In the genomic region with DNA sequence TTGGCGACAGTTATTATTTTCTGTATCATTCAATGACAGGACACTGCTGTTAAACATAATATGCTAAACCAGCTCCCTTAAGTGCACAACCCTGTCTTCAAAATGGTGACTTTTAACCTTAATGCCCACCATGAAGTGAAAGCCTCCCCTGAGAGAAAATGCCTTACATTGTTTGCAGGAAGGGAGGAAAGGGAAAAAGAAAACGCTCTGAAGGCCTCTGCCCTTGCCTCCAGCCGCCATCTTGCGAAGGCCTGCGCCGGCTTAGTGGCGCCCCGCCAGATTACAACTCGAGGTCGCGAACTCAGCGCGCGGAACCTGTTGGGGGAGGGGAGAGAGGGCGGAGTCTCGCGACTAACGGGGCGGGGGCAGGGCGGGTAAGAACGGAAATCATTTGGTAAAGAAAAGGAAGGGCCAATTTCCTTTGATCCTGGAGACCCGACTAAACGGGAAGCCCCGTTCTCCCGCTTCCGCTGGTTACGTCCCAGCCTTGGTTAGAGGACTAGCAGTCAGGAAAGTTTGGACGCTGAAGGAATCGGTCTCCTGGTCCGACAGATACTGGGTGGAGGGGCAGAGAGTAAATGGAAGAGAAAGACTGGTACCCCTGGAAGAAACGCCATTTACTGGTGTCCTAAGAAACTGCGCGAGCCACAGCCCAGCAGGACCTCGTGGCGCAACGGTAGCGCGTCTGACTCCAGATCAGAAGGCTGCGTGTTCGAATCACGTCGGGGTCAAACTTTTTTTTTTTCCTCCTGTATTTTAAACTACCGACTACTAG, we compare ENCODE assay signal across 8 cellular contexts. TPM values are rescaled to one million over a fixed set of nuclear protein-coding genes. Genes with fewer than 3 reads are reported as not detected.
DNase-seq lines count a peak whose midpoint lies in the region; ATAC-seq and TF ChIP-seq lines count a peak whose summit lies in the region.

No MANE protein-coding gene starts in this region.

- peak overlapping the region; percentile 90 for H3K27ac ChIP-seq in SU-DHL-6 (ENCODE audit: low read depth, low read length)

- no peaks in the 10 kb centered on the region for H3K79me2 ChIP-seq in SU-DHL-6 (ENCODE audit: insufficient read depth, low read length)

- H4K20me1 ChIP-seq in SU-DHL-6 (ENCODE audit: low read depth, low read length) = no peaks in the 10 kb centered on the region

- H3K27ac Mint-ChIP-seq in activated naive CD8-positive, alpha-beta T cell treated with anti-CD3 and anti-CD28 coated beads, Interleukin-2, amount 50 U/mL, for 24 hours = peak overlapping the region; percentile 100
- H3K27ac Mint-ChIP-seq in type B pancreatic cell = peak overlapping the region; percentile 99

- no peaks in the 10 kb centered on the region for H3K27me3 ChIP-seq in SU-DHL-6 (ENCODE audit: low read length)

- H3K9ac ChIP-seq in SU-DHL-6 (ENCODE audit: low read length) = peak overlapping the region; percentile 70

- DNase-seq in GM12865 (ENCODE audit: low read depth) = peak; percentile 97
- peak; percentile 92 to 99 (median 98) for DNase-seq in NCI-H1417 (lab: John Stamatoyannopoulos, UW)
- DNase-seq in activated naive CD8-positive, alpha-beta T cell treated with anti-CD3 and anti-CD28 coated beads, Interleukin-2, amount 50 U/mL, for 24 hours = peak; percentile 95
- peak; percentile 97 for DNase-seq in cardiac septum (ENCODE audit: low spot score)
- DNase-seq in pons (ENCODE audit: low spot score) = peak; percentile 92
- DNase-seq in type B pancreatic cell (ENCODE audit: extremely low spot score, unreplicated experiment) = peak; percentile 97

- intact Hi-C loops in cardiac septum (cut with DNase I) = no loop called here

- H3K27me3 Mint-ChIP-seq in activated naive CD8-positive, alpha-beta T cell treated with anti-CD3 and anti-CD28 coated beads, Interleukin-2, amount 50 U/mL, for 24 hours = peaks cover 8% of the 10 kb centered on the region
- H3K27me3 Mint-ChIP-seq in type B pancreatic cell = peaks cover 16% of the 10 kb centered on the region

- H3K9me3 Mint-ChIP-seq in activated naive CD8-positive, alpha-beta T cell treated with anti-CD3 and anti-CD28 coated beads, Interleukin-2, amount 50 U/mL, for 24 hours = peaks cover 3% of the 10 kb centered on the region
- no peaks in the 10 kb centered on the region for H3K9me3 Mint-ChIP-seq in type B pancreatic cell

- H3K9me3 ChIP-seq in SU-DHL-6 (ENCODE audit: insufficient read depth, low read length) = no peaks in the 10 kb centered on the region

- no peaks in the 10 kb centered on the region for H3K36me3 ChIP-seq in SU-DHL-6 (ENCODE audit: low read length)

- H2AFZ ChIP-seq in SU-DHL-6 (ENCODE audit: low read depth, low read length, severe bottlenecking) = peak overlapping the region; percentile 97

- peaks cover 20% of the 10 kb centered on the region; the same call in 1 of the 2 replicates for H3F3A ChIP-seq in SU-DHL-6 (ENCODE audit: insufficient read depth)

- no peaks in the 10 kb centered on the region for H3K9me2 ChIP-seq in SU-DHL-6 (replicated peaks; ENCODE audit: insufficient read depth, low read length)

- peak overlapping the region; percentile 77 for H3K4me2 ChIP-seq in SU-DHL-6 (ENCODE audit: low read depth, low read length, poor library complexity, severe bottlenecking)

- peak overlapping the region; percentile 76 for H3K4me3 ChIP-seq in GM12865 (ENCODE audit: low read depth, low read length)
- H3K4me3 ChIP-seq in SU-DHL-6 (ENCODE audit: insufficient read depth, low read length, poor library complexity, severe bottlenecking) = peak overlapping the region; percentile 57

- peaks cover 44% of the 10 kb centered on the region for H3K4me1 Mint-ChIP-seq in activated naive CD8-positive, alpha-beta T cell treated with anti-CD3 and anti-CD28 coated beads, Interleukin-2, amount 50 U/mL, for 24 hours
- peaks cover 17% of the 10 kb centered on the region for H3K4me1 Mint-ChIP-seq in type B pancreatic cell (ENCODE audit: unreplicated experiment)

- H3K36me3 Mint-ChIP-seq in activated naive CD8-positive, alpha-beta T cell treated with anti-CD3 and anti-CD28 coated beads, Interleukin-2, amount 50 U/mL, for 24 hours (ENCODE audit: low read depth) = peaks cover 13% of the 10 kb centered on the region
- H3K36me3 Mint-ChIP-seq in type B pancreatic cell = peaks cover 9% of the 10 kb centered on the region

- H3K4me3 Mint-ChIP-seq in activated naive CD8-positive, alpha-beta T cell treated with anti-CD3 and anti-CD28 coated beads, Interleukin-2, amount 50 U/mL, for 24 hours = peak overlapping the region; percentile 93
- H3K4me3 Mint-ChIP-seq in type B pancreatic cell = peak overlapping the region; percentile 95

- ATAC-seq in HG02759 (IDR thresholded peaks at IDR 0.05; ENCODE audit: unreplicated experiment) = peak; percentile 79
- ATAC-seq in activated naive CD8-positive, alpha-beta T cell treated with anti-CD3 and anti-CD28 coated beads, Interleukin-2, amount 50 U/mL, for 24 hours = peak; percentile 72

- TF ChIP-seq CTCF in GM12865 (IDR thresholded peaks at IDR 0.05; ENCODE audit: insufficient read depth, low read depth, low read length, missing control alignments) (no peak), SU-DHL-6 (IDR thresholded peaks at IDR 0.05; ENCODE audit: insufficient read depth, low read length, poor library complexity, severe bottlenecking) (no peak), type B pancreatic cell (conservative IDR thresholded peaks at IDR 0.05) (no peak)

RNA-seq across cellular contexts. Expression of a gene that starts 11.6 kb away (rescaled TPM):
- total RNA-seq in cardiac septum (11.8 TPM), type B pancreatic cell (ENCODE audit: low replicate concordance) (115 and 178 TPM in 2 replicates)

Comparison
In these comparisons a context has a peak if more than half of its experiments do, and no peak if none do; other contexts are left out.
1. Peak in every context shown above with its lines: DNase-seq, ATAC-seq, H3K4me3 ChIP-seq and H3K27ac ChIP-seq.